1 cellular context compared by ENCODE assay signal in genomic region chr7:72183835-72184234, GRCh38.
TF ChIP-seq lines count a peak whose summit lies in the region.

No MANE protein-coding gene starts in this region.

TF ChIP-seq in H1, 55 proteins besides CTCF, POLR2A, EP300 and RAD21 (continued from another document):
- TF ChIP-seq, protein P1, sequence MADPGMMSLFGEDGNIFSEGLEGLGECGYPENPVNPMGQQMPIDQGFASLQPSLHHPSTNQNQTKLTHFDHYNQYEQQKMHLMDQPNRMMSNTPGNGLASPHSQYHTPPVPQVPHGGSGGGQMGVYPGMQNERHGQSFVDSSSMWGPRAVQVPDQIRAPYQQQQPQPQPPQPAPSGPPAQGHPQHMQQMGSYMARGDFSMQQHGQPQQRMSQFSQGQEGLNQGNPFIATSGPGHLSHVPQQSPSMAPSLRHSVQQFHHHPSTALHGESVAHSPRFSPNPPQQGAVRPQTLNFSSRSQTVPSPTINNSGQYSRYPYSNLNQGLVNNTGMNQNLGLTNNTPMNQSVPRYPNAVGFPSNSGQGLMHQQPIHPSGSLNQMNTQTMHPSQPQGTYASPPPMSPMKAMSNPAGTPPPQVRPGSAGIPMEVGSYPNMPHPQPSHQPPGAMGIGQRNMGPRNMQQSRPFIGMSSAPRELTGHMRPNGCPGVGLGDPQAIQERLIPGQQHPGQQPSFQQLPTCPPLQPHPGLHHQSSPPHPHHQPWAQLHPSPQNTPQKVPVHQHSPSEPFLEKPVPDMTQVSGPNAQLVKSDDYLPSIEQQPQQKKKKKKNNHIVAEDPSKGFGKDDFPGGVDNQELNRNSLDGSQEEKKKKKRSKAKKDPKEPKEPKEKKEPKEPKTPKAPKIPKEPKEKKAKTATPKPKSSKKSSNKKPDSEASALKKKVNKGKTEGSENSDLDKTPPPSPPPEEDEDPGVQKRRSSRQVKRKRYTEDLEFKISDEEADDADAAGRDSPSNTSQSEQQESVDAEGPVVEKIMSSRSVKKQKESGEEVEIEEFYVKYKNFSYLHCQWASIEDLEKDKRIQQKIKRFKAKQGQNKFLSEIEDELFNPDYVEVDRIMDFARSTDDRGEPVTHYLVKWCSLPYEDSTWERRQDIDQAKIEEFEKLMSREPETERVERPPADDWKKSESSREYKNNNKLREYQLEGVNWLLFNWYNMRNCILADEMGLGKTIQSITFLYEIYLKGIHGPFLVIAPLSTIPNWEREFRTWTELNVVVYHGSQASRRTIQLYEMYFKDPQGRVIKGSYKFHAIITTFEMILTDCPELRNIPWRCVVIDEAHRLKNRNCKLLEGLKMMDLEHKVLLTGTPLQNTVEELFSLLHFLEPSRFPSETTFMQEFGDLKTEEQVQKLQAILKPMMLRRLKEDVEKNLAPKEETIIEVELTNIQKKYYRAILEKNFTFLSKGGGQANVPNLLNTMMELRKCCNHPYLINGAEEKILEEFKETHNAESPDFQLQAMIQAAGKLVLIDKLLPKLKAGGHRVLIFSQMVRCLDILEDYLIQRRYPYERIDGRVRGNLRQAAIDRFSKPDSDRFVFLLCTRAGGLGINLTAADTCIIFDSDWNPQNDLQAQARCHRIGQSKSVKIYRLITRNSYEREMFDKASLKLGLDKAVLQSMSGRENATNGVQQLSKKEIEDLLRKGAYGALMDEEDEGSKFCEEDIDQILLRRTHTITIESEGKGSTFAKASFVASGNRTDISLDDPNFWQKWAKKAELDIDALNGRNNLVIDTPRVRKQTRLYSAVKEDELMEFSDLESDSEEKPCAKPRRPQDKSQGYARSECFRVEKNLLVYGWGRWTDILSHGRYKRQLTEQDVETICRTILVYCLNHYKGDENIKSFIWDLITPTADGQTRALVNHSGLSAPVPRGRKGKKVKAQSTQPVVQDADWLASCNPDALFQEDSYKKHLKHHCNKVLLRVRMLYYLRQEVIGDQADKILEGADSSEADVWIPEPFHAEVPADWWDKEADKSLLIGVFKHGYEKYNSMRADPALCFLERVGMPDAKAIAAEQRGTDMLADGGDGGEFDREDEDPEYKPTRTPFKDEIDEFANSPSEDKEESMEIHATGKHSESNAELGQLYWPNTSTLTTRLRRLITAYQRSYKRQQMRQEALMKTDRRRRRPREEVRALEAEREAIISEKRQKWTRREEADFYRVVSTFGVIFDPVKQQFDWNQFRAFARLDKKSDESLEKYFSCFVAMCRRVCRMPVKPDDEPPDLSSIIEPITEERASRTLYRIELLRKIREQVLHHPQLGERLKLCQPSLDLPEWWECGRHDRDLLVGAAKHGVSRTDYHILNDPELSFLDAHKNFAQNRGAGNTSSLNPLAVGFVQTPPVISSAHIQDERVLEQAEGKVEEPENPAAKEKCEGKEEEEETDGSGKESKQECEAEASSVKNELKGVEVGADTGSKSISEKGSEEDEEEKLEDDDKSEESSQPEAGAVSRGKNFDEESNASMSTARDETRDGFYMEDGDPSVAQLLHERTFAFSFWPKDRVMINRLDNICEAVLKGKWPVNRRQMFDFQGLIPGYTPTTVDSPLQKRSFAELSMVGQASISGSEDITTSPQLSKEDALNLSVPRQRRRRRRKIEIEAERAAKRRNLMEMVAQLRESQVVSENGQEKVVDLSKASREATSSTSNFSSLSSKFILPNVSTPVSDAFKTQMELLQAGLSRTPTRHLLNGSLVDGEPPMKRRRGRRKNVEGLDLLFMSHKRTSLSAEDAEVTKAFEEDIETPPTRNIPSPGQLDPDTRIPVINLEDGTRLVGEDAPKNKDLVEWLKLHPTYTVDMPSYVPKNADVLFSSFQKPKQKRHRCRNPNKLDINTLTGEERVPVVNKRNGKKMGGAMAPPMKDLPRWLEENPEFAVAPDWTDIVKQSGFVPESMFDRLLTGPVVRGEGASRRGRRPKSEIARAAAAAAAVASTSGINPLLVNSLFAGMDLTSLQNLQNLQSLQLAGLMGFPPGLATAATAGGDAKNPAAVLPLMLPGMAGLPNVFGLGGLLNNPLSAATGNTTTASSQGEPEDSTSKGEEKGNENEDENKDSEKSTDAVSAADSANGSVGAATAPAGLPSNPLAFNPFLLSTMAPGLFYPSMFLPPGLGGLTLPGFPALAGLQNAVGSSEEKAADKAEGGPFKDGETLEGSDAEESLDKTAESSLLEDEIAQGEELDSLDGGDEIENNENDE (IDR thresholded peaks at IDR 0.05; ENCODE audit: insufficient replicate concordance, low read length): no peak
- TF ChIP-seq GABPA (IDR thresholded peaks at IDR 0.05; ENCODE audit: borderline replicate concordance, insufficient read depth, low read length): no peak
- TF ChIP-seq CTBP2 (IDR thresholded peaks at IDR 0.05; ENCODE audit: borderline replicate concordance, insufficient read depth, insufficient read length, low read length): no peak
- no peak for TF ChIP-seq ASH2L (IDR thresholded peaks at IDR 0.05; ENCODE audit: low read length)
- TF ChIP-seq RNF2 (IDR thresholded peaks at IDR 0.05; ENCODE audit: borderline replicate concordance, low read depth, low read length, missing control alignments, poor library complexity, severe bottlenecking): no peak
- TF ChIP-seq SAP30 (IDR thresholded peaks at IDR 0.05; ENCODE audit: insufficient read depth, insufficient replicate concordance, low read length): no peak
- TF ChIP-seq SP2 (IDR thresholded peaks at IDR 0.05; ENCODE audit: low read length): no peak
- TF ChIP-seq SP4 (IDR thresholded peaks at IDR 0.05; ENCODE audit: low read length): no peak
- no peak for TF ChIP-seq CBX8 (IDR thresholded peaks at IDR 0.05; ENCODE audit: borderline replicate concordance, low read depth, low read length)
- no peak for TF ChIP-seq GTF2F1 (IDR thresholded peaks at IDR 0.05; ENCODE audit: borderline replicate concordance, low read depth, low read length)
- no peak for TF ChIP-seq SIX5 (IDR thresholded peaks at IDR 0.05; ENCODE audit: low read depth, low read length)
- no peak for TF ChIP-seq JUN (IDR thresholded peaks at IDR 0.05; ENCODE audit: low read depth, low read length)
